14 cellular contexts compared by ENCODE assay signal in the genomic region with DNA sequence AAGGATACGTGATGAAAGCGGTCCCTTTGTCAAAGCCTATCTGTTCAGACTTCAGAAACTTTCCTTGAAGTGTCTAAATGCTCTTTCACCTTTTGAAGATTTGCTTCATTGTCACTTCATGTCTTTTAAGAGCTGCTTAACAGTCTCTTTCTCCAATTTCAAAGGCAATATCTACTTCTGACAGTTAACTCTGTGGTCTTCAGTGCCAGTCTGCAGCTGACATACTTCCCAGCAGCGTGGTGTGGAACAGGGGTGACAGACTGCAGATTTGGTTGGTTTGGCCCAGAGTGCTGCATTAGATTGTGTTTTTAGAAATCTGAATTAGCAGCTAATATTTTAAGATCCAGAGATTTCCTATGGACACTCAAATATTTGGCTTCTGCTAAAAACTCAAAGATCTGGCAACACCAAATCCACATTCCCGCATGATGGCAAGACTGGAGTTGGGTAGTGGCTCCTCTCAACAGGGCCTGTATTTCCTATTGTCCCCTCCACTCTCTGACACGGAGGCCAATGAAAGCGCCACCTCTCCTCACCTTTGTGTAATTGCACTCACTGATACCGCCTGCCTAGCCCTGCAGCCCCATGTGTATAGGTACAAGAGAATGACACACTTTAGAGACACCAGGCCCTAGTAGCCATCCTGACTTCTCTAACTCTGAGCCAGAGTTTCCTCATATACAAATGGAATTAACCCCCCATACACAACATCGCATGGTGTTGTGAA. TPM values are rescaled to one million over a fixed set of nuclear protein-coding genes. Genes with fewer than 3 reads are reported as not detected.
DNase-seq lines count a peak whose midpoint lies in the region; ATAC-seq, FAIRE-seq and TF ChIP-seq lines count a peak whose summit lies in the region.
"Had no signal": no experiment of that assay in that cellular context is flagged by ENCODE, and none has a peak within 500 bp of the region (broad histone marks: within the 10 kb centered on the region; RNA-seq: fewer than 3 reads in every experiment).

No MANE protein-coding gene starts in this region.

- no peak overlapping the region for H3K4me3 Mint-ChIP-seq in natural killer cell treated with Interleukin-12 subunit alpha and Interleukin-12 subunit beta and Interleukin-15 and Interleukin-18, amount 100 ng/mL, for 72 hours
- H3K4me3 Mint-ChIP-seq: B cell had no signal

- in situ Hi-C loops in SK-MEL-5 (cut with HindIII; ENCODE audit: low pct_unique_long_range_greater_than_20kb, low sequenced_read_pairs) (no loop called here), gastrocnemius medialis (cut with MboI; ENCODE audit: low sequenced_read_pairs in 4 of 4) (no loop called here)

- ATAC-seq in gastrocnemius medialis (no peak), HG03175 (IDR thresholded peaks at IDR 0.05; ENCODE audit: unreplicated experiment) (no peak)
- no peak for ATAC-seq in natural killer cell treated with Interleukin-12 subunit alpha and Interleukin-12 subunit beta and Interleukin-15 and Interleukin-18, amount 100 ng/mL, for 72 hours
- ATAC-seq: left lobe of liver had no signal

- BruUV-seq in A673 (replicated peaks; lab: Mats Ljungman, UMichigan): no TSS peak

- no peak for FAIRE-seq in H54 (lab: Jason Lieb, UNC)
- FAIRE-seq: frontal cortex had no signal

- H3K27ac Mint-ChIP-seq in natural killer cell treated with Interleukin-12 subunit alpha and Interleukin-12 subunit beta and Interleukin-15 and Interleukin-18, amount 100 ng/mL, for 72 hours: no peak overlapping the region
- H3K27ac Mint-ChIP-seq: B cell had no signal

- H3K9me3 Mint-ChIP-seq in natural killer cell treated with Interleukin-12 subunit alpha and Interleukin-12 subunit beta and Interleukin-15 and Interleukin-18, amount 100 ng/mL, for 72 hours: no peaks in the 10 kb centered on the region

- H3K27me3 ChIP-seq in A673 (replicated peaks; ENCODE audit: insufficient read depth, low read depth, low read length, poor library complexity) (no peaks in the 10 kb centered on the region), gastrocnemius medialis (no peaks in the 10 kb centered on the region)
- H3K27me3 ChIP-seq: dorsolateral prefrontal cortex had no signal

- H3K9me3 ChIP-seq in A673 (ENCODE audit: low read depth, low read length, poor library complexity, severe bottlenecking): no peaks in the 10 kb centered on the region
- H3K9me3 ChIP-seq in gastrocnemius medialis: no peaks in the 10 kb centered on the region

- peaks cover 0 to 3% of the 10 kb centered on the region in 2 donors for H3K4me1 Mint-ChIP-seq in natural killer cell treated with Interleukin-12 subunit alpha and Interleukin-12 subunit beta and Interleukin-15 and Interleukin-18, amount 100 ng/mL, for 72 hours (ENCODE audit: low read depth in 2 of 2)

- POLR2A ChIA-PET in A673 (lab: Charles Lee; ENCODE audit: low non-redundant PET): interaction anchor here (0.7 kb wide), 1 partner anchor 96 kb away, joined by 4 read pairs; no protein-coding TSS in a partner anchor

- no peaks in the 10 kb centered on the region for H3K27me3 Mint-ChIP-seq in natural killer cell treated with Interleukin-12 subunit alpha and Interleukin-12 subunit beta and Interleukin-15 and Interleukin-18, amount 100 ng/mL, for 72 hours
- H3K27me3 Mint-ChIP-seq: B cell had no signal

- TF ChIP-seq POLR2A in gastrocnemius medialis (IDR thresholded peaks at IDR 0.05) (no peak), H54 (IDR thresholded peaks at IDR 0.05; ENCODE audit: low read depth, low read length) (no peak)

- DNase-seq in A673 (ENCODE audit: low spot score) (peak; percentile 11), SK-MEL-5 (ENCODE audit: low read depth, low spot score) (peak; percentile 53), iPS-NIHi11 (ENCODE audit: low spot score) (peak; percentile 64), gastrocnemius medialis (no peak), H54 (ENCODE audit: insufficient read length, low spot score) (no peak)
- DNase-seq in natural killer cell treated with Interleukin-12 subunit alpha and Interleukin-12 subunit beta and Interleukin-15 and Interleukin-18, amount 100 ng/mL, for 72 hours (ENCODE audit: low spot score): no peak
- DNase-seq: activated CD8-positive, alpha-beta memory T cell treated with anti-CD3 and anti-CD28 coated beads, Interleukin-2, amount 50 U/mL, for 48 hours; dorsolateral prefrontal cortex; RPMI8226 had no signal

- TF ChIP-seq CTCF in A673 (conservative IDR thresholded peaks at IDR 0.05; ENCODE audit: low read depth, low read length) (0 out of 2 replicates have a peak, but pooled peaks have one; percentile 19), GM12875 (IDR thresholded peaks at IDR 0.05; ENCODE audit: borderline replicate concordance, insufficient read depth, low read depth, low read length) (peak; percentile 18; the same call in 1 of the 2 replicates), gastrocnemius medialis (IDR thresholded peaks at IDR 0.05 in 4 of 5, conservative IDR thresholded peaks at IDR 0.05 in 1 of 5) (no peak)

- H3K4me1 ChIP-seq in A673 (ENCODE audit: insufficient read depth, low read length, poor library complexity, severe bottlenecking) (peaks cover 24% of the 10 kb centered on the region), gastrocnemius medialis (no peaks in the 10 kb centered on the region)

- H3K4me3 ChIP-seq in A673 (ENCODE audit: low read depth, low read length, poor library complexity, severe bottlenecking): no peak overlapping the region
- no peak overlapping the region for H3K4me3 ChIP-seq in GM12875 (ENCODE audit: low read depth, low read length)
- H3K4me3 ChIP-seq in gastrocnemius medialis: no peak overlapping the region
- H3K4me3 ChIP-seq: dorsolateral prefrontal cortex had no signal

- no peaks in the 10 kb centered on the region for H3K36me3 ChIP-seq in A673 (ENCODE audit: insufficient read depth, low read length, poor library complexity, severe bottlenecking)
- H3K36me3 ChIP-seq in gastrocnemius medialis: no peaks in the 10 kb centered on the region

- CTCF ChIA-PET in A673 (lab: Charles Lee): no interaction called here

- H3K27ac ChIP-seq in A673 (ENCODE audit: low read depth, low read length, poor library complexity, severe bottlenecking) (no peak overlapping the region), gastrocnemius medialis (no peak overlapping the region)

- intact Hi-C loops in A673 (cut with micrococcal nuclease; ENCODE audit: unreplicated experiment): no loop called here
- intact Hi-C loops in gastrocnemius medialis (cut with DNase I; ENCODE audit: low total_unique reads): no loop called here

- no peaks in the 10 kb centered on the region for H3K36me3 Mint-ChIP-seq in natural killer cell treated with Interleukin-12 subunit alpha and Interleukin-12 subunit beta and Interleukin-15 and Interleukin-18, amount 100 ng/mL, for 72 hours

RNA-seq across cellular contexts. Expression of a gene that starts 11.5 kb away (rescaled TPM):
- total RNA-seq in A673 (2021) (83.9 and 84.3 TPM in 2 replicates), gastrocnemius medialis (1 to 10 TPM; 1.8 to 3.8 (median 2.7) TPM)
- total RNA-seq in SK-MEL-5 (2014; rRNA removed; shearing (Covaris generic)): 62.1 and 64.5 TPM in 2 replicates
- polyA plus RNA-seq in SK-MEL-5 (2015; cell fraction: cytosol; rRNA removed): 45.4 and 64.6 TPM in 2 replicates
- 33.1 and 36.9 TPM in 2 replicates for polyA plus RNA-seq in SK-MEL-5 (2015; cell fraction: nucleus; rRNA removed)
- total RNA-seq in natural killer cell treated with Interleukin-12 subunit alpha and Interleukin-12 subunit beta and Interleukin-15 and Interleukin-18, amount 100 ng/mL, for 72 hours: 10 to 100 TPM in 1 of 2 donors, 1 to 10 TPM in 1; 9.0 to 19.5 TPM

RNA-seq across cellular contexts. Expression of a gene that starts 48.4 kb away (rescaled TPM):
- total RNA-seq in A673 (2021) (46.0 and 53.6 TPM in 2 replicates), gastrocnemius medialis (1 to 10 TPM; 1.4 to 2.4 (median 1.5) TPM)
- total RNA-seq in SK-MEL-5 (2014; rRNA removed; shearing (Covaris generic)): 42.9 and 43.3 TPM in 2 replicates
- 31.0 and 34.5 TPM in 2 replicates for polyA plus RNA-seq in SK-MEL-5 (2015; cell fraction: cytosol; rRNA removed)
- 26.9 and 38.9 TPM in 2 replicates for polyA plus RNA-seq in SK-MEL-5 (2015; cell fraction: nucleus; rRNA removed)
- 10 to 100 TPM; 12.6 to 20.6 TPM for total RNA-seq in natural killer cell treated with Interleukin-12 subunit alpha and Interleukin-12 subunit beta and Interleukin-15 and Interleukin-18, amount 100 ng/mL, for 72 hours

RNA-seq across cellular contexts. Expression of a gene that starts 50.1 kb away (rescaled TPM):
- total RNA-seq in A673 (2021) (22.2 and 29.0 TPM in 2 replicates), gastrocnemius medialis (1 to 10 TPM; 2.3 to 3.2 (median 2.6) TPM)
- total RNA-seq in SK-MEL-5 (2014; rRNA removed; shearing (Covaris generic)): 18.6 and 20.6 TPM in 2 replicates
- polyA plus RNA-seq in SK-MEL-5 (2015; cell fraction: cytosol; rRNA removed): 10.8 and 14.2 TPM in 2 replicates
- polyA plus RNA-seq in SK-MEL-5 (2015; cell fraction: nucleus; rRNA removed): 24.0 and 26.1 TPM in 2 replicates
- total RNA-seq in natural killer cell treated with Interleukin-12 subunit alpha and Interleukin-12 subunit beta and Interleukin-15 and Interleukin-18, amount 100 ng/mL, for 72 hours: 10 to 100 TPM; 15.0 to 17.1 TPM

Comparison
In these comparisons a context has a peak if more than half of its experiments do, and no peak if none do; other contexts are left out.
1. DNase-seq: peak in A673 (single experiment), SK-MEL-5 (single experiment) and iPS-NIHi11 (single experiment); none in gastrocnemius medialis (0 of 2), natural killer cell treated with Interleukin-12 subunit alpha and Interleukin-12 subunit beta and Interleukin-15 and Interleukin-18, amount 100 ng/mL, for 72 hours (single experiment) and H54 (single experiment).
2. CTCF ChIP-seq: peak in A673 (single experiment) and GM12875 (single experiment); none in gastrocnemius medialis (0 of 5).